Comparison of ENCODE assay signal across 21 cellular contexts in genomic region chr1:60886793-60887331, GRCh38.
DNase-seq lines count a peak whose midpoint lies in the region; ATAC-seq and TF ChIP-seq lines count a peak whose summit lies in the region.
"Had no signal": no experiment of that assay in that cellular context is flagged by ENCODE, and none has a peak within 500 bp of the region (broad histone marks: within the 10 kb centered on the region; RNA-seq: fewer than 3 reads in every experiment).

No MANE protein-coding gene starts in this region.

- H3K27ac Mint-ChIP-seq in glutamatergic neuron (ENCODE audit: unreplicated experiment) (peak overlapping the region; percentile 93), neural progenitor cell (peak overlapping the region; percentile 43)
- H3K27ac Mint-ChIP-seq: activated CD4-positive, alpha-beta memory T cell treated with anti-CD3 and anti-CD28 coated beads for 36 hours; activated naive CD8-positive, alpha-beta T cell treated with anti-CD3 and anti-CD28 coated beads for 36 hours; activated T-cell treated with anti-CD3 and anti-CD28 coated beads, Interleukin-2, amount 50 U/mL, for 72 hours; naive B cell had no signal

- peaks cover 48% of the 10 kb centered on the region for H3K4me1 Mint-ChIP-seq in glutamatergic neuron (ENCODE audit: low read depth, unreplicated experiment)
- H3K4me1 Mint-ChIP-seq in neural progenitor cell, result peaks cover 44% of the 10 kb centered on the region
- H3K4me1 Mint-ChIP-seq: activated naive CD8-positive, alpha-beta T cell treated with anti-CD3 and anti-CD28 coated beads for 36 hours; naive B cell had no signal

- no peaks in the 10 kb centered on the region for H3K79me2 ChIP-seq in neural progenitor cell (ENCODE audit: low read depth)

- H3K27me3 Mint-ChIP-seq in glutamatergic neuron (ENCODE audit: unreplicated experiment) (peaks cover 5% of the 10 kb centered on the region), neural progenitor cell (ENCODE audit: insufficient read depth, low read depth) (peaks cover 2% of the 10 kb centered on the region)
- H3K27me3 Mint-ChIP-seq: naive B cell had no signal

- no peaks in the 10 kb centered on the region for H3K36me3 ChIP-seq in neural progenitor cell
- H3K36me3 ChIP-seq: BLaER1 treated with 17β-estradiol and CSF1 and Interleukin-3, amounts not matched to agents 10 nM and 100 nM; upper lobe of left lung had no signal

- peak overlapping the region; percentile 51 for H3K27ac ChIP-seq in neural progenitor cell
- H3K27ac ChIP-seq: 22Rv1; BLaER1 treated with 17β-estradiol and CSF1 and Interleukin-3, amounts not matched to agents 10 nM and 100 nM; HL-60; KMS-11; upper lobe of left lung had no signal

- H3K27me3 ChIP-seq in neural progenitor cell, result no peaks in the 10 kb centered on the region
- H3K27me3 ChIP-seq: BLaER1 treated with 17β-estradiol and CSF1 and Interleukin-3, amounts not matched to agents 10 nM and 100 nM; upper lobe of left lung had no signal

- H3K36me3 Mint-ChIP-seq in glutamatergic neuron (ENCODE audit: unreplicated experiment) (no peaks in the 10 kb centered on the region), neural progenitor cell (no peaks in the 10 kb centered on the region)
- H3K36me3 Mint-ChIP-seq: activated CD4-positive, alpha-beta memory T cell treated with anti-CD3 and anti-CD28 coated beads for 36 hours; activated naive CD8-positive, alpha-beta T cell treated with anti-CD3 and anti-CD28 coated beads for 36 hours; naive B cell had no signal

- H3K9me3 Mint-ChIP-seq in glutamatergic neuron (ENCODE audit: unreplicated experiment) (peaks cover 2% of the 10 kb centered on the region), neural progenitor cell (no peaks in the 10 kb centered on the region)
- H3K9me3 Mint-ChIP-seq: activated CD4-positive, alpha-beta memory T cell treated with anti-CD3 and anti-CD28 coated beads for 36 hours; activated naive CD8-positive, alpha-beta T cell treated with anti-CD3 and anti-CD28 coated beads for 36 hours; activated T-cell treated with anti-CD3 and anti-CD28 coated beads, Interleukin-2, amount 50 U/mL, for 72 hours; naive B cell had no signal

- peak overlapping the region; percentile 75 for H3K4me2 ChIP-seq in neural progenitor cell
- H3K4me2 ChIP-seq: BLaER1 treated with 17β-estradiol and CSF1 and Interleukin-3, amounts not matched to agents 10 nM and 100 nM; KMS-11 had no signal

- no peak for ATAC-seq in GM18870 (IDR thresholded peaks at IDR 0.05; ENCODE audit: unreplicated experiment)
- no peak for ATAC-seq in HG03025 (IDR thresholded peaks at IDR 0.05; ENCODE audit: low FRiP score, unreplicated experiment)
- ATAC-seq: activated T-cell treated with anti-CD3 and anti-CD28 coated beads, Interleukin-2, amount 50 U/mL, for 72 hours; Panc1 had no signal

- H3K9me3 ChIP-seq in neural progenitor cell (ENCODE audit: low read depth), result no peaks in the 10 kb centered on the region
- H3K9me3 ChIP-seq: BLaER1 treated with 17β-estradiol and CSF1 and Interleukin-3, amounts not matched to agents 10 nM and 100 nM; upper lobe of left lung had no signal

- DNase-seq in NCI-H1694 treated with DMSO at 0.1 percent for 48 hours (lab: John Stamatoyannopoulos, UW), result peak; percentile 39
- no peak for DNase-seq in NCI-H1694 (lab: John Stamatoyannopoulos, UW)
- peak; percentile 98 for DNase-seq in SK-N-DZ (ENCODE audit: low spot score)
- peak; percentile 57 for DNase-seq in glutamatergic neuron
- peak; percentile 69 for DNase-seq in neural progenitor cell (ENCODE audit: low spot score)
- no peak for DNase-seq in amygdala (lab: John Stamatoyannopoulos, UW)
- DNase-seq: activated CD4-positive, alpha-beta memory T cell treated with anti-CD3 and anti-CD28 coated beads for 36 hours; activated naive CD8-positive, alpha-beta T cell treated with anti-CD3 and anti-CD28 coated beads for 36 hours; activated T-cell treated with anti-CD3 and anti-CD28 coated beads, Interleukin-2, amount 50 U/mL, for 72 hours; DMS153; naive B cell; NCI-H1105 treated with DMSO at 0.1 percent for 48 hours; stimulated activated naive CD4-positive, alpha-beta T cell treated with Interleukin-2 at 50 U/mL for 16 hours; upper lobe of left lung had no signal

- TF ChIP-seq CTCF in glutamatergic neuron (IDR thresholded peaks at IDR 0.05; ENCODE audit: partially characterized antibody, unreplicated experiment), result no peak
- TF ChIP-seq CTCF in neural progenitor cell (IDR thresholded peaks at IDR 0.05), result no peak

- peaks cover 39% of the 10 kb centered on the region for H3K4me1 ChIP-seq in neural progenitor cell
- H3K4me1 ChIP-seq: upper lobe of left lung had no signal

- H3K9ac ChIP-seq in neural progenitor cell, result no peak overlapping the region
- H3K9ac ChIP-seq: BLaER1 treated with 17β-estradiol and CSF1 and Interleukin-3, amounts not matched to agents 10 nM and 100 nM; KMS-11 had no signal

- no peaks in the 10 kb centered on the region for H4K20me1 ChIP-seq in neural progenitor cell (ENCODE audit: low read depth)
- H4K20me1 ChIP-seq: BLaER1 treated with 17β-estradiol and CSF1 and Interleukin-3, amounts not matched to agents 10 nM and 100 nM had no signal

- H3K4me3 ChIP-seq in neural progenitor cell, result peak overlapping the region; percentile 14
- H3K4me3 ChIP-seq: BLaER1 treated with 17β-estradiol and CSF1 and Interleukin-3, amounts not matched to agents 10 nM and 100 nM; upper lobe of left lung had no signal

- H3K4me3 Mint-ChIP-seq in glutamatergic neuron (ENCODE audit: unreplicated experiment), result peak overlapping the region; percentile 81
- H3K4me3 Mint-ChIP-seq in neural progenitor cell, result peak overlapping the region; percentile 38
- H3K4me3 Mint-ChIP-seq: activated CD4-positive, alpha-beta memory T cell treated with anti-CD3 and anti-CD28 coated beads for 36 hours; activated naive CD8-positive, alpha-beta T cell treated with anti-CD3 and anti-CD28 coated beads for 36 hours; activated T-cell treated with anti-CD3 and anti-CD28 coated beads, Interleukin-2, amount 50 U/mL, for 72 hours; naive B cell had no signal

- peak overlapping the region; percentile 94 for H2AFZ ChIP-seq in neural progenitor cell (replicated peaks)

- peaks cover 21% of the 10 kb centered on the region for H3F3A ChIP-seq in neural progenitor cell (ENCODE audit: low read depth)

Comparison
In these comparisons a context has a peak if more than half of its experiments do, and no peak if none do; other contexts are left out.
1. DNase-seq: peak in NCI-H1694 treated with DMSO at 0.1 percent for 48 hours (single experiment), SK-N-DZ (single experiment), glutamatergic neuron (single experiment) and neural progenitor cell (single experiment); none in NCI-H1694 (single experiment) and amygdala (0 of 56).